Comparison of ENCODE assay signal across 8 cellular contexts in the genomic region with DNA sequence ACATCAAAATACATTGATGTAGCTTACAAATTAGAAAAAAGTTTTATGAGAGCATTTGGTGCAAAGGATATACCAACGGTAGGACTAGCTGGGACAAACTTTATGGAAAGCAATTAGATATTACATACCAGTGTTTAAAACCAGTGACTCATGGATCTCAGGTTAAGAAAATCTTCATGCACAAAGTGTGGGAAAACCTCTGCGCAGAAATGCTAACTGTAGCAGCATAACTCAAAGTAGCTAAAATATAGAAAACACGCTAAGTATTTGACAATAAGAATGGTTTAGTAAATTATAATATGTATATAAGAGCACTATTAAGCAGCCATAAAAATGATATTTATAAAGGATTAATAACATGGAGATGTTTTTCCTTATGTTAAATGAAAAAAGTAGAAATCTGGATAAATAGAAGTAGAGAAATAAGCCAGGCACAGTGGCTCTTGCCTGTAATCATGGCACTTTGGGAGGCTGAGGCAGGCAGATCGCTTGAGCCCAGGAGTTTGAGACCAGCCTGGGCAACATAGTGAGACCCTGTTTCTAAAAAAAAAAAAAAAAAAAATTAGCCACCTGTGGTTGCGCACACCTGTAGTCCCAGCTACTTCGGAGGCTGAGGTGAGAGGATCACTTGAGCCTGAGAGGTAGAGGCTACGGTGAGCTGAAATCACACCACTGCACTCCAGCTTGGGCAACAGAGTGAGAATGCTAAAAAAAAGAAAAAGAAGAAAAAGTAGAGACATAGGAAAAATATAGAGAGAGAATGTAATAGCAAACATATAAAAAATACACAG. TPM values are rescaled to one million over a fixed set of nuclear protein-coding genes. Genes with fewer than 3 reads are reported as not detected.
"Had no signal": no experiment of that assay in that cellular context is flagged by ENCODE, and none has a peak within 500 bp of the region (broad histone marks: within the 10 kb centered on the region; RNA-seq: fewer than 3 reads in every experiment).

No MANE protein-coding gene starts in this region.

- H3K27ac ChIP-seq: GM23248, KMS-11 had no signal

- H3K4me3 ChIP-seq: GM23248, HAP-1 had no signal

- H3K36me3 ChIP-seq: HAP-1 had no signal

- ATAC-seq: HCT116 had no signal

- H3K9me3 ChIP-seq: HAP-1 had no signal

- DNase-seq: GM23248, GOT3, H7, IMR-90, KBM-7 had no signal

- H3K4me1 ChIP-seq: HAP-1 had no signal

RNA-seq across cellular contexts. Expression of gene TBXAS1, which starts 37.2 kb away (rescaled TPM):
- total RNA-seq: GM23248 had no signal
